ENCODE assay signal across 1 cellular context in genomic region chr16:30874821-30875717, GRCh38.
TF ChIP-seq lines count a peak whose summit lies in the region.

No MANE protein-coding gene starts in this region.

TF ChIP-seq in HepG2, 621 proteins besides CTCF, POLR2A, EP300 and RAD21 (continued from another document and continues in another):
- peak; percentile 81; the same call in 1 of the 2 replicates for TF ChIP-seq ZNF318 (CRISPR knock-in tag; IDR thresholded peaks at IDR 0.05)
- peak; percentile 86; the same call in 1 of the 2 replicates for TF ChIP-seq ZBED4 (CRISPR knock-in tag; IDR thresholded peaks at IDR 0.05; ENCODE audit: borderline replicate concordance)
- no peak for TF ChIP-seq HMGA1 (CRISPR knock-in tag; conservative IDR thresholded peaks at IDR 0.05)
- no peak for TF ChIP-seq CEBPB (IDR thresholded peaks at IDR 0.05; ENCODE audit: borderline replicate concordance, low read depth, low read length)
- no peak for TF ChIP-seq HNF1A (IDR thresholded peaks at IDR 0.05; ENCODE audit: low read depth)
- peak; percentile 88 for TF ChIP-seq HNF1A (CRISPR knock-in tag; IDR thresholded peaks at IDR 0.05; ENCODE audit: borderline replicate concordance)
- TF ChIP-seq ZSCAN25 (CRISPR knock-in tag; IDR thresholded peaks at IDR 0.05) = peak; percentile 87
- peak; percentile 73; the same call in 1 of the 2 replicates for TF ChIP-seq ZNF879 (CRISPR knock-in tag; IDR thresholded peaks at IDR 0.05)
- TF ChIP-seq CC2D1A (CRISPR knock-in tag; IDR thresholded peaks at IDR 0.05) = 0 out of 2 replicates have a peak, but pooled peaks have one; percentile 16
- TF ChIP-seq ZBTB4 (CRISPR knock-in tag; IDR thresholded peaks at IDR 0.05; ENCODE audit: borderline replicate concordance) = peak; percentile 97; the same call in 1 of the 2 replicates
- no peak; the same call in 1 of the 2 replicates for TF ChIP-seq SMC3 (IDR thresholded peaks at IDR 0.05; ENCODE audit: low read length)
- no peak; the same call in none of the 2 replicates for TF ChIP-seq ZNF329 (CRISPR knock-in tag; IDR thresholded peaks at IDR 0.05; ENCODE audit: low read depth)
- peak; percentile 94 for TF ChIP-seq ZNF558 (CRISPR knock-in tag; IDR thresholded peaks at IDR 0.05; ENCODE audit: borderline replicate concordance)
- TF ChIP-seq ZNF569 (CRISPR knock-in tag; IDR thresholded peaks at IDR 0.05; ENCODE audit: borderline replicate concordance) = no peak; the same call in 1 of the 2 replicates
- peak; percentile 87 for TF ChIP-seq E2F5 (CRISPR knock-in tag; conservative IDR thresholded peaks at IDR 0.05)
- peak in 1 of 2 experiments; percentile 69; a peak in 1 of 4 replicates for TF ChIP-seq REST (IDR thresholded peaks at IDR 0.05; ENCODE audit: borderline replicate concordance in 1 of 2, low read depth in 1 of 2, low read length in 2 of 2)
- peak; percentile 98 for TF ChIP-seq HOXA5 (CRISPR knock-in tag; IDR thresholded peaks at IDR 0.05)
- no peak for TF ChIP-seq SOX6 (IDR thresholded peaks at IDR 0.05)
- TF ChIP-seq SOX6 (CRISPR knock-in tag; IDR thresholded peaks at IDR 0.05) = peak; percentile 94
- TF ChIP-seq ZNF503 (CRISPR knock-in tag; IDR thresholded peaks at IDR 0.05) = peak; percentile 92
